Comparison of ENCODE assay signal across 9 cellular contexts in the genomic region with DNA sequence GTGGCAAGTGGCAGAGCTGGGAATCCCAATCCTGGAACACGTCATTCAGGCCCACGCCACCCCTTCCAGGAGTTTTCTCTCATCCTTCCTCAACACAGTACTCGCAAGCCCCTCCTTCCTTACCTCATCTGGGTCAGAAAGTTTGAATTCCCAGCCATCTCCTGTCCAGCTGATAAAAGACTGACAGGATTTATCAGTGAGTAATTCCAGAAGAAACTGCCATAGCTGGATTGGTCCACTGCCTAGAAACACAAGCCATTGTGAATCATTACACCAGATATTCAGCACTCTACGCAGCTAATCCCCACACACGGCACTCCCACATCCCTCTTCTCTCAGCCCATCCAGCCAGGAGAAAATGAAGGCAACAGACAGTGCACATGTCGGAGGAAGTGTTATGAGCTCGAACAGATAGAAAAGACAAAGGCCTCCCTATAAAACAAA.
DNase-seq lines count a peak whose midpoint lies in the region; ATAC-seq and TF ChIP-seq lines count a peak whose summit lies in the region.
"Had no signal": no experiment of that assay in that cellular context is flagged by ENCODE, and none has a peak within 500 bp of the region (broad histone marks: within the 10 kb centered on the region; RNA-seq: fewer than 3 reads in every experiment).

No MANE protein-coding gene starts in this region.

- no peak for ATAC-seq in activated CD8-positive, alpha-beta memory T cell treated with anti-CD3 and anti-CD28 coated beads, Interleukin-2, amount 10 ng/mL, durations not matched to agents 7 days and 5 days
- no peak for ATAC-seq in memory B cell (ENCODE audit: low read depth)
- ATAC-seq: K562 had no signal

- H3K27me3 Mint-ChIP-seq in activated CD8-positive, alpha-beta memory T cell treated with anti-CD3 and anti-CD28 coated beads, Interleukin-2, amount 10 ng/mL, durations not matched to agents 7 days and 5 days = no peaks in the 10 kb centered on the region
- H3K27me3 Mint-ChIP-seq in chondrocyte (ENCODE audit: low read depth) (no peaks in the 10 kb centered on the region), memory B cell (no peaks in the 10 kb centered on the region), type B pancreatic cell (no peaks in the 10 kb centered on the region)

- TF ChIP-seq CTCF in chondrocyte (IDR thresholded peaks at IDR 0.05) (no peak), type B pancreatic cell (conservative IDR thresholded peaks at IDR 0.05) (no peak)

- no peak overlapping the region for H3K4me3 Mint-ChIP-seq in activated CD8-positive, alpha-beta memory T cell treated with anti-CD3 and anti-CD28 coated beads, Interleukin-2, amount 10 ng/mL, durations not matched to agents 7 days and 5 days
- H3K4me3 Mint-ChIP-seq in chondrocyte (ENCODE audit: unreplicated experiment) (no peak overlapping the region), memory B cell (no peak overlapping the region), type B pancreatic cell (no peak overlapping the region)

- peaks cover 77% of the 10 kb centered on the region for H3K4me1 Mint-ChIP-seq in activated CD8-positive, alpha-beta memory T cell treated with anti-CD3 and anti-CD28 coated beads, Interleukin-2, amount 10 ng/mL, durations not matched to agents 7 days and 5 days
- peaks cover 76% of the 10 kb centered on the region for H3K4me1 Mint-ChIP-seq in chondrocyte (ENCODE audit: low read depth)
- peaks cover 45% of the 10 kb centered on the region for H3K4me1 Mint-ChIP-seq in memory B cell
- H3K4me1 Mint-ChIP-seq in type B pancreatic cell (ENCODE audit: unreplicated experiment) = peaks cover 26% of the 10 kb centered on the region

- CTCF ChIA-PET in activated CD8-positive, alpha-beta memory T cell treated with anti-CD3 and anti-CD28 coated beads, Interleukin-2, amount 10 ng/mL, durations not matched to agents 7 days and 5 days (lab: Charles Lee) = interaction anchor here (0.9 to 1.1 kb wide), 2 partner anchors 19 to 167 kb away, joined by 3 read pairs; no protein-coding TSS in a partner anchor

- H3K36me3 Mint-ChIP-seq in activated CD8-positive, alpha-beta memory T cell treated with anti-CD3 and anti-CD28 coated beads, Interleukin-2, amount 10 ng/mL, durations not matched to agents 7 days and 5 days = peaks cover 94% of the 10 kb centered on the region
- H3K36me3 Mint-ChIP-seq in chondrocyte (ENCODE audit: low read depth) = peaks cover 42% of the 10 kb centered on the region
- peaks cover 60% of the 10 kb centered on the region for H3K36me3 Mint-ChIP-seq in memory B cell
- H3K36me3 Mint-ChIP-seq in type B pancreatic cell = peaks cover 31% of the 10 kb centered on the region

- H3K27ac Mint-ChIP-seq in activated CD8-positive, alpha-beta memory T cell treated with anti-CD3 and anti-CD28 coated beads, Interleukin-2, amount 10 ng/mL, durations not matched to agents 7 days and 5 days = peak overlapping the region; percentile 64
- peak overlapping the region; percentile 100 for H3K27ac Mint-ChIP-seq in chondrocyte (ENCODE audit: unreplicated experiment)
- peak overlapping the region; percentile 89 for H3K27ac Mint-ChIP-seq in memory B cell
- peak overlapping the region; percentile 77 for H3K27ac Mint-ChIP-seq in type B pancreatic cell

- no peak for DNase-seq in activated CD8-positive, alpha-beta memory T cell treated with anti-CD3 and anti-CD28 coated beads, Interleukin-2, amount 10 ng/mL, durations not matched to agents 7 days and 5 days
- no peak for DNase-seq in activated CD8-positive, alpha-beta memory T cell treated with anti-CD3 and anti-CD28 coated beads, Interleukin-2, amount 50 U/mL, for 4 hours
- DNase-seq in chondrocyte (ENCODE audit: low spot score) = no peak
- no peak for DNase-seq in memory B cell (ENCODE audit: low spot score in 2 of 2)
- DNase-seq in type B pancreatic cell (ENCODE audit: extremely low spot score, unreplicated experiment) = no peak
- no peak for DNase-seq in Kasumi-1 (lab: John Stamatoyannopoulos, UW)
- no peak for DNase-seq in activated T-cell treated with anti-CD3 and anti-CD28 coated beads, Interleukin-2, amount 50 U/mL, for 1 hour
- DNase-seq in OCI-M1 (lab: John Stamatoyannopoulos, UW) = no peak

- H3K9me3 Mint-ChIP-seq in activated CD8-positive, alpha-beta memory T cell treated with anti-CD3 and anti-CD28 coated beads, Interleukin-2, amount 10 ng/mL, durations not matched to agents 7 days and 5 days (ENCODE audit: low read depth) = no peaks in the 10 kb centered on the region
- H3K9me3 Mint-ChIP-seq in chondrocyte (ENCODE audit: low read depth) (no peaks in the 10 kb centered on the region), memory B cell (no peaks in the 10 kb centered on the region), type B pancreatic cell (peaks cover 4% of the 10 kb centered on the region)
